8 cellular contexts compared by ENCODE assay signal in the genomic region with DNA sequence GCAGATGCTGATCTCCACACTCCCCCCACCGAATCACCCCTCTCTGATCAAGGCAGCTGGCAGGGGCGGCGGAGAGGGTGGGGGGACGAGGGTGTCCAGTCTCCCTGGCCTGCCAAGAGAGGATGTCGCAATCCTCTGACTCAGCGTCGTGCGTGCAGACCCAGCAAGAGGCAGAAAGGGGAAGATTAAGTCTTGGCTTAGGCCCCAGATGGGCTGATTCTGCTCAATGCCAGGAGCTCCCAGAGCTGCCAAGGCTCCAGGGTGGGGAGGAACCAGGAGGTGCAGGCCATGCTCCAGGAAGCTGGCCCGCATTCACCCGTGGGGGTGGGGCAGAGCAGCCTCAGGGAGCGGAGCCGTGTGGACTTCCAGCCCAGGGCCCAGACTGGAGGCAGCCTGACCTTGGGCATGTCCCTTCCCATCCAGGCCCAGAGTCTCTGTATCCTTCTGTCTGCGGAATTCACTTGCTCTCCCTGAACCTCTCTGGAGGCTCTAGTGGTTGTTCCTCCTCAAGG. TPM values are rescaled to one million over a fixed set of nuclear protein-coding genes. Genes with fewer than 3 reads are reported as not detected.
DNase-seq lines count a peak whose midpoint lies in the region; ATAC-seq, FAIRE-seq and TF ChIP-seq lines count a peak whose summit lies in the region.

No MANE protein-coding gene starts in this region.

- POLR2A ChIA-PET in K562 (lab: Yijun Ruan, JAX), result interaction anchor here (0.7 to 1.6 kb wide), 3 partner anchors 9 to 29 kb away, joined by 3 to 5 read pairs (median 4); no protein-coding TSS in a partner anchor

- CTCF ChIA-PET in K562 (lab: Yijun Ruan, JAX; ENCODE audit: low intra/inter-chr PET ratio), result no interaction called here

- no peaks in the 10 kb centered on the region for H3K27me3 ChIP-seq in K562 (ENCODE audit: control insufficient read depth in 2 of 2, insufficient read depth in 2 of 2, low read length in 2 of 2)
- H3K27me3 ChIP-seq in gastrocnemius medialis, result no peaks in the 10 kb centered on the region

- H3K36me3 ChIP-seq in K562 (ENCODE audit: control insufficient read depth, insufficient read depth, low read length), result no peaks in the 10 kb centered on the region
- no peaks in the 10 kb centered on the region for H3K36me3 ChIP-seq in gastrocnemius medialis

- H3K27ac ChIP-seq in K562 (ENCODE audit: extremely low read depth, low read depth, low read length) (peak overlapping the region; percentile 76), gastrocnemius medialis (peak overlapping the region; percentile 87 to 97 (median 94))

- peak; percentile 59 for TF ChIP-seq EP300 in K562 (IDR thresholded peaks at IDR 0.05; ENCODE audit: low read length)

- TF ChIP-seq POLR2A in K562 (conservative IDR thresholded peaks at IDR 0.05) (no peak), gastrocnemius medialis (IDR thresholded peaks at IDR 0.05) (peak; percentile 11 to 40)

- DNase-seq in stimulated activated CD4-positive, alpha-beta T cell treated with anti-CD3 and anti-CD28 coated beads, Interleukin-15, amount 100 ng/mL, for 24 hours, result peak; percentile 51
- no peak for DNase-seq in stimulated activated CD4-positive, alpha-beta T cell treated with anti-CD3 and anti-CD28 coated beads, Interleukin-4, amount 100 ng/mL, for 4 hours
- peak; percentile 32 for DNase-seq in NCI-H82 treated with DMSO at 0.1 percent for 48 hours (lab: John Stamatoyannopoulos, UW; ENCODE audit: unreplicated experiment)
- DNase-seq in K562 (ENCODE audit: extremely low read depth in 1 of 4, low spot score in 3 of 4), result peak; percentile 56 to 90 (median 73)
- peak; percentile 69 for DNase-seq in iPS-NIHi11 (ENCODE audit: low spot score)
- peak; percentile 98 to 100 for DNase-seq in gastrocnemius medialis
- no peak for DNase-seq in activated naive CD4-positive, alpha-beta T cell treated with anti-CD3 and anti-CD28 coated beads, Interleukin-2, amount 50 U/mL, for 16 hours

- 9% methylated on average over 9 of the region's 13 CpGs for WGBS in K562 (ENCODE audit: insufficient coverage, low coverage, missing lambda C conversion rate)

- H3K9me3 ChIP-seq in K562 (replicated peaks; ENCODE audit: control insufficient read depth, insufficient read depth, low read depth, low read length) (no peaks in the 10 kb centered on the region), gastrocnemius medialis (no peaks in the 10 kb centered on the region)

- no TSS peak for BruUV-seq in K562 (replicated peaks; lab: Mats Ljungman, UMichigan)

- TF ChIP-seq RAD21 in K562 (CRISPR knock-in tag; conservative IDR thresholded peaks at IDR 0.05 in 1 of 2, IDR thresholded peaks at IDR 0.05 in 1 of 2), result no peak

- H4K20me1 ChIP-seq in K562 (replicated peaks; ENCODE audit: control insufficient read depth, insufficient read depth, low read length), result no peaks in the 10 kb centered on the region

- peak; percentile 96 for FAIRE-seq in K562 (lab: Jason Lieb, UNC)

- no peaks in the 10 kb centered on the region for H3K79me2 ChIP-seq in K562 (ENCODE audit: control insufficient read depth, insufficient read depth, low read length)

- H3K4me2 ChIP-seq in K562 (ENCODE audit: insufficient read depth, low read length), result peak overlapping the region; percentile 67

- in situ Hi-C loops in K562 (cut with MboI) (no loop called here), gastrocnemius medialis (cut with MboI; ENCODE audit: low sequenced_read_pairs in 4 of 4) (no loop called here)

- intact Hi-C loops in K562 (cut with micrococcal nuclease), result no loop called here
- intact Hi-C loops in gastrocnemius medialis (cut with DNase I; ENCODE audit: low total_unique reads), result loop anchor here (10.0 kb wide), 1 partner anchor 213 kb away; a partner anchor contains a TSS

- ATAC-seq in K562 (peak; percentile 92), gastrocnemius medialis (peak; percentile 97 to 98), GM21619 (IDR thresholded peaks at IDR 0.05; ENCODE audit: unreplicated experiment) (no peak)

- H3K9me1 ChIP-seq in K562 (ENCODE audit: control insufficient read depth, insufficient read depth, low read length), result no peaks in the 10 kb centered on the region

- peak overlapping the region; percentile 90 for H2AFZ ChIP-seq in K562 (ENCODE audit: low read depth, low read length)

- H3K4me1 ChIP-seq in K562 (replicated peaks in 1 of 2; ENCODE audit: control insufficient read depth in 2 of 2, insufficient read depth in 2 of 2, low read length in 2 of 2) (peaks cover 25 to 26% of the 10 kb centered on the region in 2 experiments), gastrocnemius medialis (peaks cover 32 to 54% of the 10 kb centered on the region in 2 donors)

- H3K4me3 ChIP-seq in K562 (no peak overlapping the region), gastrocnemius medialis (peak overlapping the region in 1 of 4 donors; percentile 33)

- TF ChIP-seq CTCF in K562 (IDR thresholded peaks at IDR 0.05 in 2 of 3, conservative IDR thresholded peaks at IDR 0.05 in 1 of 3; ENCODE audit: insufficient read depth in 2 of 3, low read depth in 1 of 3, low read length in 3 of 3) (no peak), gastrocnemius medialis (IDR thresholded peaks at IDR 0.05 in 4 of 5, conservative IDR thresholded peaks at IDR 0.05 in 1 of 5) (no peak)

- peak overlapping the region; percentile 46 to 82; a peak in 3 of 4 replicates for H3K9ac ChIP-seq in K562 (ENCODE audit: insufficient read depth in 1 of 2, low read depth in 2 of 2, low read length in 2 of 2)

RNA-seq across cellular contexts. Expression of a gene that starts 6.6 kb away (rescaled TPM):
- total RNA-seq in K562 (2011; cell fraction: chromatin; rRNA removed; ENCODE audit: low replicate concordance), result 3.7 and 11.5 TPM in 2 replicates
- 6.4 and 6.8 TPM in 2 replicates for total RNA-seq in K562 (2011; cell fraction: nucleolus; rRNA removed)
- 2.5 and 7.1 TPM in 2 replicates for total RNA-seq in K562 (2011; cell fraction: nucleoplasm; rRNA removed)
- total RNA-seq in K562 (2014; rRNA removed) (1.1 TPM in 2 replicates), K562 (2014; rRNA removed; fragmentation: Illumina TruSeq; extraction: Trizol) (0.07 TPM in 1 of 2 replicates, not detected in the other), K562 (2015; rRNA removed; fragmentation: Illumina TruSeq; extraction: Trizol) (0.33 and 0.72 TPM in 2 replicates), K562 (2021) (1.9 and 2.4 TPM in 2 replicates), gastrocnemius medialis (10 to 100 TPM in 1 of 4 donors, 1 to 10 TPM in 3; 7.2 to 15.7 (median 8.5) TPM)
- polyA plus RNA-seq in K562 (2011; rRNA removed) (0.28 and 1.2 TPM in 2 replicates), K562 (2014; fragmentation: Illumina TruSeq; extraction: Trizol) (0.67 and 0.93 TPM in 2 replicates), K562 (2014; fragmentation: Nextera tagmentation; extraction: Ambion mirVana) (under 1 TPM in 1 of 2 experiments, not detected in 1; 0.03 TPM), K562 (2014; rRNA removed) (0.97 and 2.4 TPM in 2 replicates)
- polyA plus RNA-seq in K562 (2011; cell fraction: cytosol; rRNA removed), result 0.43 and 2.4 TPM in 2 replicates
- 5.5 and 6.5 TPM in 2 replicates for polyA plus RNA-seq in K562 (2011; cell fraction: nucleus; rRNA removed)
- 2.5 and 9.1 TPM in 2 replicates for polyA plus RNA-seq in K562 (2012)
- 0.21 TPM in 1 of 2 replicates, not detected in the other for polyA minus RNA-seq in K562 (2011; rRNA and poly(A)+ RNA removed)
- 2.5 TPM in 2 replicates for polyA minus RNA-seq in K562 (2011; cell fraction: cytosol; rRNA and poly(A)+ RNA removed)
- 0.78 and 2.3 TPM in 2 replicates for polyA minus RNA-seq in K562 (2011; cell fraction: nucleus; rRNA and poly(A)+ RNA removed)

RNA-seq across cellular contexts. Expression of a gene that starts 35.8 kb away (rescaled TPM):
- not detected in 2 replicates for total RNA-seq in K562 (2011; cell fraction: chromatin; rRNA removed; ENCODE audit: low replicate concordance)
- total RNA-seq in K562 (2011; cell fraction: nucleolus; rRNA removed), result not detected in 2 replicates
- not detected in 2 replicates for total RNA-seq in K562 (2011; cell fraction: nucleoplasm; rRNA removed)
- total RNA-seq in K562 (2014; rRNA removed) (0.09 TPM in 1 of 2 replicates, not detected in the other), K562 (2014; rRNA removed; fragmentation: Illumina TruSeq; extraction: Trizol) (not detected in 2 replicates), K562 (2015; rRNA removed; fragmentation: Illumina TruSeq; extraction: Trizol) (not detected in 2 replicates), K562 (2021) (not detected in 2 replicates), gastrocnemius medialis (under 1 TPM in 1 of 4 donors, not detected in 3; 0.49 TPM)
- polyA plus RNA-seq in K562 (2011; rRNA removed) (not detected in 2 replicates), K562 (2014; fragmentation: Illumina TruSeq; extraction: Trizol) (not detected in 2 replicates), K562 (2014; fragmentation: Nextera tagmentation; extraction: Ambion mirVana) (not detected), K562 (2014; rRNA removed) (not detected in 2 replicates)
- polyA plus RNA-seq in K562 (2011; cell fraction: cytosol; rRNA removed), result not detected in 2 replicates
- polyA plus RNA-seq in K562 (2011; cell fraction: nucleus; rRNA removed), result not detected in 2 replicates
- not detected in 2 replicates for polyA plus RNA-seq in K562 (2012)
- not detected in 2 replicates for polyA minus RNA-seq in K562 (2011; rRNA and poly(A)+ RNA removed)
- not detected in 2 replicates for polyA minus RNA-seq in K562 (2011; cell fraction: cytosol; rRNA and poly(A)+ RNA removed)
- not detected in 2 replicates for polyA minus RNA-seq in K562 (2011; cell fraction: nucleus; rRNA and poly(A)+ RNA removed)

RNA-seq across cellular contexts. Expression of a gene that starts 42.9 kb away (rescaled TPM):
- total RNA-seq in K562 (2011; cell fraction: chromatin; rRNA removed; ENCODE audit: low replicate concordance), result not detected in 2 replicates
- total RNA-seq in K562 (2011; cell fraction: nucleolus; rRNA removed), result not detected in 2 replicates
- not detected in 2 replicates for total RNA-seq in K562 (2011; cell fraction: nucleoplasm; rRNA removed)
- total RNA-seq in K562 (2014; rRNA removed) (not detected in 2 replicates), K562 (2014; rRNA removed; fragmentation: Illumina TruSeq; extraction: Trizol) (not detected in 2 replicates), K562 (2015; rRNA removed; fragmentation: Illumina TruSeq; extraction: Trizol) (not detected in 2 replicates), K562 (2021) (not detected in 2 replicates), gastrocnemius medialis (not detected)
- polyA plus RNA-seq in K562 (2011; rRNA removed) (not detected in 2 replicates), K562 (2014; fragmentation: Illumina TruSeq; extraction: Trizol) (not detected in 2 replicates), K562 (2014; fragmentation: Nextera tagmentation; extraction: Ambion mirVana) (not detected), K562 (2014; rRNA removed) (not detected in 2 replicates)
- polyA plus RNA-seq in K562 (2011; cell fraction: cytosol; rRNA removed), result not detected in 2 replicates
- not detected in 2 replicates for polyA plus RNA-seq in K562 (2011; cell fraction: nucleus; rRNA removed)
- polyA plus RNA-seq in K562 (2012), result not detected in 2 replicates
- not detected in 2 replicates for polyA minus RNA-seq in K562 (2011; rRNA and poly(A)+ RNA removed)
- polyA minus RNA-seq in K562 (2011; cell fraction: cytosol; rRNA and poly(A)+ RNA removed), result not detected in 2 replicates
- not detected in 2 replicates for polyA minus RNA-seq in K562 (2011; cell fraction: nucleus; rRNA and poly(A)+ RNA removed)

Comparison
In these comparisons a context has a peak if more than half of its experiments do, and no peak if none do; other contexts are left out.
1. DNase-seq: peak in stimulated activated CD4-positive, alpha-beta T cell treated with anti-CD3 and anti-CD28 coated beads, Interleukin-15, amount 100 ng/mL, for 24 hours (single experiment), NCI-H82 treated with DMSO at 0.1 percent for 48 hours (single experiment), K562 (4 of 4), iPS-NIHi11 (single experiment) and gastrocnemius medialis (2 of 2); none in stimulated activated CD4-positive, alpha-beta T cell treated with anti-CD3 and anti-CD28 coated beads, Interleukin-4, amount 100 ng/mL, for 4 hours (0 of 2) and activated naive CD4-positive, alpha-beta T cell treated with anti-CD3 and anti-CD28 coated beads, Interleukin-2, amount 50 U/mL, for 16 hours (single experiment).